ENCODE assay signal across 22 cellular contexts in the genomic region with DNA sequence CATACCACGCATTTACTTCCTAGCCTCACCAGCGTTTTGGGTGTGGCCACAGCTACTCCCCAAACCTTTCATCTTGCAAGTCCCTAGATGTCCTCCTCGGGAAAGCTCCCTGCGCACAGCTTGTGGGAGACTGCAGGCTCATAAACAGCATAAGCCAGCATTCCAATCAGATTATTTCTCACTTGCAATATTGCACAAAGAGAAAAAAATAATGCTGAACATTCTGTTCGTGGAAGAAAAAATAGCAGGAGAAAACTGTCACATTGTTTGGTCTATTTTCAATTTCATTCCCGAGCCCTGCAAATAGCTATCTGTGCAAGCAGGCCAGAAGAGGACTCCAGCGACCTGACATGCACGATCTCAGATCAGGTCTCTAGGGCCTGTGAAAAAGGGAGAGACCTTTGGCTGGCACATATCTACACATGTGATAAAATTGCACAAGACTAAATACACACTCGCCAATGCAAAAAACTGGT.
A peak's percentile ranks its signal among the peaks of the same experiment; 100 is the strongest.
DNase-seq lines count a peak whose midpoint lies in the region; ATAC-seq, FAIRE-seq and TF ChIP-seq lines count a peak whose summit lies in the region.
"Had no signal": no experiment of that assay in that cellular context is flagged by ENCODE, and none has a peak within 500 bp of the region (broad histone marks: within the 10 kb centered on the region; RNA-seq: fewer than 3 reads in every experiment).

No MANE protein-coding gene starts in this region.

- peak overlapping the region; percentile 34 to 40 for H3K27ac ChIP-seq in esophagus (ENCODE audit: low read depth in 2 of 2, low read length in 1 of 2)
- no peak overlapping the region for H3K27ac ChIP-seq in small intestine (ENCODE audit: low read depth in 1 of 2, low read length in 1 of 2)
- H3K27ac ChIP-seq: hepatocyte, HL-60 had no signal

- H3K4me3 ChIP-seq in AG10803 (ENCODE audit: low read length) (peak overlapping the region; percentile 11), esophagus (ENCODE audit: low read depth in 1 of 2, low read length in 2 of 2) (no peak overlapping the region), small intestine (ENCODE audit: low read depth in 1 of 2, low read length in 2 of 2) (no peak overlapping the region)
- H3K4me3 ChIP-seq: adrenal gland, hepatocyte, MG63, prostate gland had no signal

- no peak for ATAC-seq in GM18498 (IDR thresholded peaks at IDR 0.05; ENCODE audit: unreplicated experiment)
- ATAC-seq: natural killer cell treated with Interleukin-12 subunit alpha and Interleukin-12 subunit beta and Interleukin-15 and Interleukin-18, amount 100 ng/mL, for 72 hours; PC-3 had no signal

- in situ Hi-C loops in G401 (cut with HindIII; ENCODE audit: low sequenced_read_pairs), result no loop called here

- whole genome bisulfite sequencing in esophagus, 2 donors, result 56 to 67% methylated on average over 9 of the region's 9 CpGs
- WGBS in small intestine, 3 donors, result 16 to 49% (median 30%) methylated on average over 9 of the region's 9 CpGs

- no peak for FAIRE-seq in small intestine (lab: Jason Lieb, UNC)
- FAIRE-seq: islet of Langerhans had no signal

- DNase-seq in AG10803 (ENCODE audit: low read depth), result peak; percentile 87
- DNase-seq in inferior parietal cortex (ENCODE audit: extremely low spot score), result peak; percentile 58
- DNase-seq in small intestine, result peak; percentile 75
- no peak for DNase-seq in DMS 273 treated with DMSO at 0.1 percent for 48 hours (lab: John Stamatoyannopoulos, UW)
- no peak for DNase-seq in COLO829 (ENCODE audit: low spot score)
- no peak for DNase-seq in G401 (ENCODE audit: low spot score)
- DNase-seq: activated CD4-positive, alpha-beta T cell treated with anti-CD3 and anti-CD28 coated beads for 48 hours; adrenal gland; CD4-positive, CD25-positive, alpha-beta regulatory T cell; central memory CD4-positive, alpha-beta T cell; effector CD8-positive, alpha-beta T cell; MG63; NCI-H748 treated with DMSO at 0.1 percent for 48 hours; PC-3; T-helper 1 cell had no signal

- no peaks in the 10 kb centered on the region for H3K36me3 ChIP-seq in esophagus (ENCODE audit: control insufficient read depth in 2 of 2, insufficient read depth in 2 of 2, low read length in 1 of 2)
- H3K36me3 ChIP-seq in small intestine (ENCODE audit: control insufficient read depth in 2 of 2, insufficient read depth in 2 of 2, low read length in 2 of 2), result no peaks in the 10 kb centered on the region
- H3K36me3 ChIP-seq: adrenal gland, MG63, prostate gland had no signal

- H3K27me3 ChIP-seq in esophagus (ENCODE audit: control insufficient read depth in 1 of 2, insufficient read depth in 2 of 2, low read length in 2 of 2) (no peaks in the 10 kb centered on the region), small intestine (ENCODE audit: control insufficient read depth in 2 of 2, insufficient read depth in 2 of 2, low read length in 2 of 2) (no peaks in the 10 kb centered on the region)
- H3K27me3 ChIP-seq: adrenal gland, hepatocyte, MG63 had no signal

- no peaks in the 10 kb centered on the region for H3K4me1 ChIP-seq in esophagus (ENCODE audit: control insufficient read depth in 2 of 2, insufficient read depth in 2 of 2, low read length in 1 of 2)
- H3K4me1 ChIP-seq in small intestine (ENCODE audit: control insufficient read depth in 2 of 2, insufficient read depth in 1 of 2, low read depth in 1 of 2, low read length in 1 of 2), result peaks cover 0 to 3% of the 10 kb centered on the region in 2 donors
- H3K4me1 ChIP-seq: adrenal gland, prostate gland had no signal

- TF ChIP-seq CTCF in AG10803 (conservative IDR thresholded peaks at IDR 0.05; ENCODE audit: low read length), result no peak

- no peaks in the 10 kb centered on the region for H3K9me3 ChIP-seq in esophagus (ENCODE audit: control insufficient read depth in 2 of 2, insufficient read depth in 1 of 2, low read depth in 1 of 2, low read length in 1 of 2)
- no peaks in the 10 kb centered on the region for H3K9me3 ChIP-seq in small intestine (ENCODE audit: control insufficient read depth, low read depth)
- H3K9me3 ChIP-seq: adrenal gland, MG63, prostate gland had no signal

Comparison
In these comparisons a context has a peak if more than half of its experiments do, and no peak if none do; other contexts are left out.
1. DNase-seq: peak in AG10803 (single experiment), inferior parietal cortex (single experiment) and small intestine (single experiment); none in DMS 273 treated with DMSO at 0.1 percent for 48 hours (single experiment), COLO829 (single experiment) and G401 (single experiment).
2. H3K27ac ChIP-seq: peak in esophagus (2 of 2); none in small intestine (0 of 2).